ENCODE assay signal across 1 cellular context in genomic region chr19:35455616-35456201, GRCh38.
TF ChIP-seq lines count a peak whose summit lies in the region.

No MANE protein-coding gene starts in this region.

TF ChIP-seq in K562, 482 proteins besides CTCF, POLR2A, EP300 and RAD21:
- TF ChIP-seq MAFG (tag; conservative IDR thresholded peaks at IDR 0.05) (no peak), TGIF2 (CRISPR knock-in tag; IDR thresholded peaks at IDR 0.05) (no peak), BDP1 (IDR thresholded peaks at IDR 0.05; ENCODE audit: insufficient read depth, insufficient read length) (no peak), ZNF121 (CRISPR knock-in tag; conservative IDR thresholded peaks at IDR 0.05) (peak; percentile 74; the same call in 1 of the 2 replicates), SRSF1 (IDR thresholded peaks at IDR 0.05; ENCODE audit: low read depth, low read length) (no peak), ZNF384 (IDR thresholded peaks at IDR 0.05; ENCODE audit: low read depth, low read length) (peak; percentile 67), L3MBTL2 (IDR thresholded peaks at IDR 0.05) (no peak), RBM22 (IDR thresholded peaks at IDR 0.05; ENCODE audit: low read depth, low read length, poor library complexity, severe bottlenecking) (no peak), HDAC8 (tag; IDR thresholded peaks at IDR 0.05) (no peak), BCOR (IDR thresholded peaks at IDR 0.05) (peak; percentile 45; the same call in 1 of the 2 replicates), NFIC (IDR thresholded peaks at IDR 0.05) (peak; percentile 76), ZC3H11A (IDR thresholded peaks at IDR 0.05; ENCODE audit: low read depth, low read length) (no peak)
